ENCODE assay signal across 9 cellular contexts in genomic region chr1:31760901-31761470, GRCh38. TPM values are rescaled to one million over a fixed set of nuclear protein-coding genes. Genes with fewer than 3 reads are reported as not detected.
DNase-seq lines count a peak whose midpoint lies in the region; ATAC-seq, FAIRE-seq and TF ChIP-seq lines count a peak whose summit lies in the region.
"Had no signal": no experiment of that assay in that cellular context is flagged by ENCODE, and none has a peak within 500 bp of the region (broad histone marks: within the 10 kb centered on the region; RNA-seq: fewer than 3 reads in every experiment).

No MANE protein-coding gene starts in this region.

- intact Hi-C loops in activated CD4-positive, alpha-beta T cell treated with anti-CD3 and anti-CD28 coated beads, Interleukin-2, amount 10 ng/mL, durations not matched to agents 24 days and 14 days (cut with micrococcal nuclease): loop anchor here (2.0 kb wide), 1 partner anchor 204 kb away; no protein-coding TSS in a partner anchor
- intact Hi-C loops in right lobe of liver (cut with DNase I): no loop called here

- H3K36me3 Mint-ChIP-seq in activated CD4-positive, alpha-beta T cell treated with anti-CD3 and anti-CD28 coated beads, Interleukin-2, amount 10 ng/mL, durations not matched to agents 24 days and 14 days (ENCODE audit: low read depth): peaks cover 2% of the 10 kb centered on the region

- WGBS in right lobe of liver (ENCODE audit: insufficient coverage, low coverage, low lambda C conversion rate, missing lambda C conversion rate): 8% methylated on average over 4 of the region's 27 CpGs

- peaks cover 18% of the 10 kb centered on the region for H3K4me1 Mint-ChIP-seq in activated CD4-positive, alpha-beta T cell treated with anti-CD3 and anti-CD28 coated beads, Interleukin-2, amount 10 ng/mL, durations not matched to agents 24 days and 14 days

- TF ChIP-seq CTCF in coronary artery (IDR thresholded peaks at IDR 0.05) (no peak), right lobe of liver (IDR thresholded peaks at IDR 0.05) (no peak)

- no peak for TF ChIP-seq POLR2A in right lobe of liver (IDR thresholded peaks at IDR 0.05)

- H3K9me3 ChIP-seq in right lobe of liver: no peaks in the 10 kb centered on the region

- H3K4me3 ChIP-seq in coronary artery: peak overlapping the region; percentile 75
- peak overlapping the region in 2 of 3 donors; percentile 21 for H3K4me3 ChIP-seq in right lobe of liver

- peaks cover 0 to 12% (median 0%) of the 10 kb centered on the region in 4 donors for H3K4me1 ChIP-seq in right lobe of liver

- no peak overlapping the region for H3K27ac Mint-ChIP-seq in activated CD4-positive, alpha-beta T cell treated with anti-CD3 and anti-CD28 coated beads, Interleukin-2, amount 10 ng/mL, durations not matched to agents 24 days and 14 days

- H3K4me3 Mint-ChIP-seq in activated CD4-positive, alpha-beta T cell treated with anti-CD3 and anti-CD28 coated beads, Interleukin-2, amount 10 ng/mL, durations not matched to agents 24 days and 14 days: peak overlapping the region; percentile 61

- peak in 2 of 4 donors; percentile 11 to 42 for ATAC-seq in right lobe of liver
- no peak for ATAC-seq in GM19463 (IDR thresholded peaks at IDR 0.05; ENCODE audit: unreplicated experiment)

- peaks cover 4 to 16% of the 10 kb centered on the region in 2 donors for H3K27me3 ChIP-seq in right lobe of liver

- FAIRE-seq in GM19239 (lab: Jason Lieb, UNC): no peak

- DNase-seq in G401 (ENCODE audit: low spot score): peak; percentile 22
- DNase-seq in NCI-H2081 treated with DMSO at 0.1 percent for 48 hours (lab: John Stamatoyannopoulos, UW): peak; percentile 19
- DNase-seq in activated CD4-positive, alpha-beta T cell treated with anti-CD3 and anti-CD28 coated beads, Interleukin-2, amount 10 ng/mL, durations not matched to agents 24 days and 14 days: peak; percentile 90
- no peak for DNase-seq in coronary artery (ENCODE audit: low spot score)
- DNase-seq in right lobe of liver: no peak
- DNase-seq in stimulated activated CD4-positive, alpha-beta T cell treated with anti-CD3 and anti-CD28 coated beads, TNF-alpha, amount 100 ng/mL, for 4 hours (ENCODE audit: low read depth in 3 of 3): peak; percentile 31 to 62 (median 53)
- DNase-seq in GM19239 (ENCODE audit: insufficient read length, low spot score): no peak

- peaks cover 57% of the 10 kb centered on the region for H3K27me3 Mint-ChIP-seq in activated CD4-positive, alpha-beta T cell treated with anti-CD3 and anti-CD28 coated beads, Interleukin-2, amount 10 ng/mL, durations not matched to agents 24 days and 14 days

- H3K36me3 ChIP-seq in right lobe of liver: no peaks in the 10 kb centered on the region

- H3K27ac ChIP-seq in coronary artery: peak overlapping the region in 1 of 2 donors; percentile 55
- no peak overlapping the region for H3K27ac ChIP-seq in right lobe of liver

- H3K9me3 Mint-ChIP-seq in activated CD4-positive, alpha-beta T cell treated with anti-CD3 and anti-CD28 coated beads, Interleukin-2, amount 10 ng/mL, durations not matched to agents 24 days and 14 days: no peaks in the 10 kb centered on the region

- in situ Hi-C loops in G401 (cut with HindIII; ENCODE audit: low sequenced_read_pairs): no loop called here

RNA-seq across cellular contexts. Expression of gene ADGRB2, which starts 3.2 kb away (rescaled TPM):
- 45.4 and 49.5 TPM in 2 replicates for total RNA-seq in G401 (2014; rRNA removed; shearing (Covaris generic))
- total RNA-seq in activated CD4-positive, alpha-beta T cell treated with anti-CD3 and anti-CD28 coated beads, Interleukin-2, amount 10 ng/mL, durations not matched to agents 24 days and 14 days: 0.40 and 0.45 TPM in 2 replicates
- total RNA-seq in right lobe of liver: under 1 TPM in 2 of 6 experiments, not detected in 4; 0.06 TPM

RNA-seq across cellular contexts. Expression of gene SPOCD1, which starts 54.8 kb away (rescaled TPM):
- 11.8 and 25.3 TPM in 2 replicates for total RNA-seq in G401 (2014; rRNA removed; shearing (Covaris generic))
- total RNA-seq in activated CD4-positive, alpha-beta T cell treated with anti-CD3 and anti-CD28 coated beads, Interleukin-2, amount 10 ng/mL, durations not matched to agents 24 days and 14 days: not detected in 2 replicates
- under 1 TPM in 4 of 6 experiments, not detected in 2; 0.15 to 0.74 (median 0.36) TPM for total RNA-seq in right lobe of liver
- total RNA-seq: T-helper 1 cell treated with Interleukin-12 subunit alpha and Interleukin-12 subunit beta and Interleukin-4 antibody, amounts not matched to agents 30 ng/mL and 1 ng/mL, for 36 hours had no signal

RNA-seq across cellular contexts. Expression of gene COL16A1, which starts 57.2 kb away (rescaled TPM):
- total RNA-seq in G401 (2014; rRNA removed; shearing (Covaris generic)): 50.5 and 56.2 TPM in 2 replicates
- total RNA-seq in activated CD4-positive, alpha-beta T cell treated with anti-CD3 and anti-CD28 coated beads, Interleukin-2, amount 10 ng/mL, durations not matched to agents 24 days and 14 days: not detected in 2 replicates
- 1 to 10 TPM in 5 of 6 experiments, under 1 TPM in 1; 0.73 to 3.5 (median 1.9) TPM for total RNA-seq in right lobe of liver

Comparison
In these comparisons a context has a peak if more than half of its experiments do, and no peak if none do; other contexts are left out.
1. DNase-seq: peak in G401 (single experiment), NCI-H2081 treated with DMSO at 0.1 percent for 48 hours (single experiment), activated CD4-positive, alpha-beta T cell treated with anti-CD3 and anti-CD28 coated beads, Interleukin-2, amount 10 ng/mL, durations not matched to agents 24 days and 14 days (single experiment) and stimulated activated CD4-positive, alpha-beta T cell treated with anti-CD3 and anti-CD28 coated beads, TNF-alpha, amount 100 ng/mL, for 4 hours (3 of 3); none in coronary artery (single experiment), right lobe of liver (0 of 3) and GM19239 (single experiment).
2. RNA of gene ADGRB2, which starts 3.2 kb away (total RNA-seq): 45.4 to 49.5 TPM in G401; 0.40 to 0.45 TPM in activated CD4-positive, alpha-beta T cell treated with anti-CD3 and anti-CD28 coated beads, Interleukin-2, amount 10 ng/mL, durations not matched to agents 24 days and 14 days and 0.06 TPM in right lobe of liver; every median in the first group is over 10 times any median in the second.
3. RNA of gene COL16A1, which starts 57.2 kb away (total RNA-seq): 50.5 to 56.2 TPM in G401; 0.73 to 3.5 TPM in right lobe of liver and not detected in activated CD4-positive, alpha-beta T cell treated with anti-CD3 and anti-CD28 coated beads, Interleukin-2, amount 10 ng/mL, durations not matched to agents 24 days and 14 days; every median in the first group is over 10 times any median in the second.